ENCODE assay signal across 35 cellular contexts in the genomic region with DNA sequence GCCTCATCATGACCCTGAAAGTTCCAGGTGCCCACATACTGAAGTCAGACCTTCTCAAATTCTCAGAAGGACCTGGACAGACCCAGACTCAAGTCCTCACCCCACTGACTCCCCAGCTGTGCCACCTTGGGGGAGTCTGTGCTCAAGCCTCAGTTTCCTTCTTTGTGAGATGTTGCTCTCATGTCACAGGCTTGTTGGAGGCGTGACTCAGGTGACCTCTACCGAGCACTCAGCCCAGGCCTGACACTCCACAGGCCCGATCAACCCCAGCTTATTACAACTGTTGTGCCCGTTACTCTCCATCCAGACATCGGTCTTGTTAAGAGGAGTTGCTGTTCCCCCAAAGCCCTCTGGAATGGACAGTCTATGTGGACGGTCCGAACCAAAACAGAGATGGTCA.
"Had no signal": no experiment of that assay in that cellular context is flagged by ENCODE, and none has a peak within 500 bp of the region (broad histone marks: within the 10 kb centered on the region; RNA-seq: fewer than 3 reads in every experiment).

No MANE protein-coding gene starts in this region.

- H3K9me3 ChIP-seq: MG63 had no signal

- H3K27ac ChIP-seq: KMS-11 had no signal

- H3K4me3 ChIP-seq: MG63 had no signal

- H3K36me3 ChIP-seq: MG63 had no signal

- DNase-seq: Karpas-422, Kasumi-1, KG1, MG63, MM.1S, MV-4-11, NCI-H1048, NCI-H1092, NCI-H1092 treated with DMSO at 0.1 percent for 48 hours, NCI-H1105, NCI-H1105 treated with DMSO at 0.1 percent for 48 hours, NCI-H1417, NCI-H1417 treated with DMSO at 0.1 percent for 48 hours, NCI-H1436, NCI-H1436 treated with DMSO at 0.1 percent for 48 hours, NCI-H146, NCI-H1694, NCI-H1694 treated with DMSO at 0.1 percent for 48 hours, NCI-H187, NCI-H187 treated with DMSO at 0.1 percent for 48 hours, NCI-H1930, NCI-H2029, NCI-H2029 treated with DMSO at 0.1 percent for 48 hours, NCI-H2081, NCI-H2081 treated with DMSO at 0.1 percent for 48 hours, NCI-H2107, NCI-H2171, NCI-H2171 treated with DMSO at 0.1 percent for 48 hours, NCI-H2227 treated with DMSO at 0.1 percent for 48 hours, NCI-H226, NCI-H446, NCI-H446 treated with DMSO at 0.1 percent for 48 hours, NCI-H510A, NCI-H510A treated with DMSO at 0.1 percent for 48 hours had no signal
